ENCODE assay signal across 8 cellular contexts in the genomic region with DNA sequence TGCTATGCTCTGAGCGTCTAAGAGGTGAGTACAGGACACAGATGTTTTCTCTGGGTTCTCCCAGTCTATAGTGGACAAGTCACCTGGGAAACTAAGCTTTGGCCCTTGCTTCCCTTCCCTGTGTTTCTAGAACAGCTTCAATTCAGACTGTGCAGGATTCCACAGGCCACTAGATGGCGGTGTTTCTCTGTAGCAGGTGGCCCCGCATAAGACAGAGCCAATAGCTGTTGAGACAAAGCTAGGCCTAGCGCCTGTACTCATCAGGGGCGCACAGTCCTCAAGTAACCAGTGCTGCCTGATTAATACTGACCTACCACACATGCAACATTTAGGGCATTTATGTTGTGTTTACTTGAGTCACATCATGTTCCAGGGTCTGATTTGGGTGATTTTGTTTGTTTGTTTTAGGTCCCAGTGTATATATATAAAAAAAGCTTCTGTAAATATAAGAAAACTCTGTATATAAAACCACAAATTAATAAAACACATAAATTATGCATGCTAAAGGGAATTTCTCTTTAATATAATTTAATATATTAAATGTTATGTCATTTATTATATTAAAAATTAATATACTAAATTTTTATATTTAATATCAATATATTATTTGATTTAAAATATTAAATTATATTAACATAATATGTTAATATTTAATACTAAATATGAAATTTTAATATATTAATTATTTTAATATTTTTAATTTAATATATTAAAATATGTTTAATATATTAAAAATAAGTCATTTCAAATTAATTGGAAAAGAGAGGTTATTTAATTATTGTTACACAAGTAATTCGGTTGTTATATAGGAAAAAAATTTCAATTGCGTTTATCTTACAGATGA.
DNase-seq lines count a peak whose midpoint lies in the region; ATAC-seq and TF ChIP-seq lines count a peak whose summit lies in the region.

No MANE protein-coding gene starts in this region.

- no peak overlapping the region for H3K4me3 ChIP-seq in vagina

- no peaks in the 10 kb centered on the region for H3K9me3 ChIP-seq in vagina

- H3K27ac Mint-ChIP-seq in progenitor cell of endocrine pancreas: peak overlapping the region; percentile 71

- H3K27me3 Mint-ChIP-seq in progenitor cell of endocrine pancreas: peaks cover 8% of the 10 kb centered on the region

- peak; percentile 82 for DNase-seq in GM13976 (ENCODE audit: low spot score)
- DNase-seq in NCI-H1417 (lab: John Stamatoyannopoulos, UW): peak; percentile 87 to 98 (median 96)
- peak; percentile 74 for DNase-seq in activated naive CD4-positive, alpha-beta T cell treated with anti-CD3 and anti-CD28 coated beads, Interleukin-2, amount 50 U/mL, for 16 hours
- peak; percentile 83 for DNase-seq in Right ventricle myocardium inferior (ENCODE audit: missing footprints)
- peak; percentile 79 for DNase-seq in progenitor cell of endocrine pancreas (ENCODE audit: low spot score, unreplicated experiment)
- DNase-seq in vagina (ENCODE audit: extremely low spot score in 2 of 2): no peak

- no peaks in the 10 kb centered on the region for H3K4me1 Mint-ChIP-seq in progenitor cell of endocrine pancreas (ENCODE audit: low read depth)

- peak; percentile 93 for TF ChIP-seq CTCF in GM13976 (IDR thresholded peaks at IDR 0.05; ENCODE audit: borderline replicate concordance, control extremely low read depth, extremely low read depth, insufficient read depth, missing control alignments)
- peak; percentile 94 for TF ChIP-seq CTCF in progenitor cell of endocrine pancreas (IDR thresholded peaks at IDR 0.05; ENCODE audit: unreplicated experiment)
- peak; percentile 85 to 96 (median 91) for TF ChIP-seq CTCF in vagina (IDR thresholded peaks at IDR 0.05)

- no peaks in the 10 kb centered on the region for H3K36me3 Mint-ChIP-seq in progenitor cell of endocrine pancreas (ENCODE audit: insufficient read depth)

- peaks cover under 1% of the 10 kb centered on the region for H3K4me1 ChIP-seq in vagina

- no peak for TF ChIP-seq POLR2A in vagina (IDR thresholded peaks at IDR 0.05)

- intact Hi-C loops in Right ventricle myocardium inferior (cut with DNase I) (loop anchor here (1.0 to 5.0 kb wide), 3 partner anchors 75 to 367 kb away; no protein-coding TSS in a partner anchor), vagina (cut with DNase I) (loop anchor here (5.0 to 10.0 kb wide), 2 partner anchors 115 to 633 kb away; a partner anchor contains a TSS)

- ATAC-seq in HG02798 (IDR thresholded peaks at IDR 0.05; ENCODE audit: poor library complexity, unreplicated experiment) (peak; percentile 99), SK-N-SH treated with all-trans-retinoic acid at 6 μM for 48 hours (peak; percentile 100), Right ventricle myocardium inferior (peak; percentile 99)

- H3K27ac ChIP-seq in vagina: no peak overlapping the region

- H3K4me3 Mint-ChIP-seq in progenitor cell of endocrine pancreas (ENCODE audit: low read depth): no peak overlapping the region

- no peaks in the 10 kb centered on the region for H3K36me3 ChIP-seq in vagina

- in situ Hi-C loops in GM13976 (cut with MboI; ENCODE audit: low sequenced_read_pairs, unreplicated experiment): loop anchor here (25.0 kb wide), 2 partner anchors 220 to 645 kb away; no protein-coding TSS in a partner anchor

- H3K27me3 ChIP-seq in vagina: no peaks in the 10 kb centered on the region

- H3K9me3 Mint-ChIP-seq in progenitor cell of endocrine pancreas (ENCODE audit: low read depth): no peaks in the 10 kb centered on the region

TF ChIP-seq in SK-N-SH treated with all-trans-retinoic acid at 6 μM for 48 hours, 23 proteins besides CTCF, POLR2A, EP300 and RAD21:
- TF ChIP-seq SNAI2 (CRISPR knock-in tag; IDR thresholded peaks at IDR 0.05) (no peak), TOX (CRISPR knock-in tag; IDR thresholded peaks at IDR 0.05; ENCODE audit: borderline replicate concordance) (no peak), CSDC2 (CRISPR knock-in tag; IDR thresholded peaks at IDR 0.05) (no peak), ZFP30 (CRISPR knock-in tag; IDR thresholded peaks at IDR 0.05) (no peak), PPARA (CRISPR knock-in tag; IDR thresholded peaks at IDR 0.05; ENCODE audit: borderline replicate concordance) (no peak), ZNF70 (CRISPR knock-in tag; IDR thresholded peaks at IDR 0.05) (no peak)
- TF ChIP-seq, protein P1, sequence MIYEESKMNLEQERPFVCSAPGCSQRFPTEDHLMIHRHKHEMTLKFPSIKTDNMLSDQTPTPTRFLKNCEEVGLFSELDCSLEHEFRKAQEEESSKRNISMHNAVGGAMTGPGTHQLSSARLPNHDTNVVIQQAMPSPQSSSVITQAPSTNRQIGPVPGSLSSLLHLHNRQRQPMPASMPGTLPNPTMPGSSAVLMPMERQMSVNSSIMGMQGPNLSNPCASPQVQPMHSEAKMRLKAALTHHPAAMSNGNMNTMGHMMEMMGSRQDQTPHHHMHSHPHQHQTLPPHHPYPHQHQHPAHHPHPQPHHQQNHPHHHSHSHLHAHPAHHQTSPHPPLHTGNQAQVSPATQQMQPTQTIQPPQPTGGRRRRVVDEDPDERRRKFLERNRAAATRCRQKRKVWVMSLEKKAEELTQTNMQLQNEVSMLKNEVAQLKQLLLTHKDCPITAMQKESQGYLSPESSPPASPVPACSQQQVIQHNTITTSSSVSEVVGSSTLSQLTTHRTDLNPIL (CRISPR knock-in tag; IDR thresholded peaks at IDR 0.05; ENCODE audit: low read depth): no peak
TF ChIP-seq in SK-N-SH treated with all-trans-retinoic acid at 6 μM for 48 hours: peak in this region for 0.

Comparison
In these comparisons a context has a peak if more than half of its experiments do, and no peak if none do; other contexts are left out.
1. DNase-seq: peak in GM13976 (single experiment), NCI-H1417 (3 of 3), activated naive CD4-positive, alpha-beta T cell treated with anti-CD3 and anti-CD28 coated beads, Interleukin-2, amount 50 U/mL, for 16 hours (single experiment), Right ventricle myocardium inferior (single experiment) and progenitor cell of endocrine pancreas (single experiment); none in vagina (0 of 2).
2. Peak in every context shown above with its lines, with median percentiles within 50 percentile points of each other: CTCF ChIP-seq and ATAC-seq.